22 cellular contexts compared by ENCODE assay signal in the genomic region with DNA sequence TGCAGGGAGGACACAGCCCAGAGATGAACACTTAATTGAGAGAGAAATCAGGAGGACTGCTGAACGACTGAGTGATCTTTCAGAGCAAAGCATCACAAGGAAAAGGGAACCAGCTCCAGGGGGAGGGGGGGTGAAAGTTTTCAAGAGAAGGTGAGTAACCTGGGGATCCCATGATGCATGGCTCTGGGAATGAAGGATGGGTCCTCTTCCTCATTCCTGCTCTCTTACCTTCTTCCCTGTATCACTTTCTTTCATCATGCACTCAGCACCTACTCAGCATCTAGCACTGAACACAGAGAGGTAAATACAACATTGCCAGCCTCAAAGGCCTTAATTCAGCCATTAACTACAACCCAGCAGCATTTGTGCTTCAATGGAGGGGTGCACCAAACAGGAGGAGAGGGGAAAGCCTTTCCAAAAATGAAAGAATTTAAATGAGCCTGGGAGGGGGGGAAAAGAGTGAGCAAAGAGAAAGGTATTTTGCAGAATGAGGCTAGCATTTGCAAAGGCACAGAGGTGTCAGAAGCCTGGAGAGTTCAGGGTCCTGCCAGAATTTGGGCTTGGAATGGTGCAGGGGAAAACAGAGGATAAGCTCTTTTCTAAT.
DNase-seq lines count a peak whose midpoint lies in the region; ATAC-seq, FAIRE-seq and TF ChIP-seq lines count a peak whose summit lies in the region.
"Had no signal": no experiment of that assay in that cellular context is flagged by ENCODE, and none has a peak within 500 bp of the region (broad histone marks: within the 10 kb centered on the region; RNA-seq: fewer than 3 reads in every experiment).

No MANE protein-coding gene starts in this region.

- TF ChIP-seq CTCF in progenitor cell of endocrine pancreas (IDR thresholded peaks at IDR 0.05; ENCODE audit: unreplicated experiment) (no peak), spleen (IDR thresholded peaks at IDR 0.05 in 8 of 11, conservative IDR thresholded peaks at IDR 0.05 in 3 of 11) (no peak)

- ATAC-seq in activated T-cell treated with anti-CD3 and anti-CD28 coated beads, Interleukin-2, amount 50 U/mL, for 4 hours, result no peak
- ATAC-seq: body of pancreas, Panc1, SK-N-SH treated with all-trans-retinoic acid at 6 μM for 48 hours had no signal

- FAIRE-seq in RCC 7860 (lab: Jason Lieb, UNC), result no peak
- FAIRE-seq: endometrium had no signal

- DNase-seq in activated T-cell treated with anti-CD3 and anti-CD28 coated beads, Interleukin-2, amount 50 U/mL, for 24 hours, result no peak
- DNase-seq in activated T-cell treated with anti-CD3 and anti-CD28 coated beads, Interleukin-2, amount 50 U/mL, for 4 hours, result no peak
- DNase-seq in RCC 7860 (ENCODE audit: low spot score), result peak; percentile 5
- peak; percentile 71 for DNase-seq in epithelial cell of prostate (ENCODE audit: low read depth, low spot score)
- no peak for DNase-seq in progenitor cell of endocrine pancreas (ENCODE audit: low spot score, unreplicated experiment)
- no peak for DNase-seq in GDM1 (lab: John Stamatoyannopoulos, UW)
- no peak for DNase-seq in spleen
- DNase-seq in NCI-H82 treated with DMSO at 0.1 percent for 48 hours (lab: John Stamatoyannopoulos, UW; ENCODE audit: unreplicated experiment), result no peak
- DNase-seq: 8988T; activated naive CD4-positive, alpha-beta T cell treated with anti-CD3 and anti-CD28 coated beads for 36 hours; body of pancreas; colonic mucosa; hypothalamus; MM.1S; NCI-H1436 treated with DMSO at 0.1 percent for 48 hours; NCI-H2171 treated with DMSO at 0.1 percent for 48 hours; T1000; uterus had no signal

- peaks cover 0 to 15% (median 0%) of the 10 kb centered on the region in 6 donors for H3K4me1 ChIP-seq in spleen
- H3K4me1 ChIP-seq: uterus had no signal

- intact Hi-C loops in spleen (cut with DNase I; ENCODE audit: low total_unique reads), result no loop called here

- peaks cover 71% of the 10 kb centered on the region for H3K36me3 Mint-ChIP-seq in activated T-cell treated with anti-CD3 and anti-CD28 coated beads, Interleukin-2, amount 50 U/mL, for 24 hours (ENCODE audit: low read depth)
- peaks cover 41% of the 10 kb centered on the region for H3K36me3 Mint-ChIP-seq in activated T-cell treated with anti-CD3 and anti-CD28 coated beads, Interleukin-2, amount 50 U/mL, for 4 hours (ENCODE audit: insufficient read depth)
- H3K36me3 Mint-ChIP-seq in progenitor cell of endocrine pancreas (ENCODE audit: insufficient read depth), result peaks cover 9% of the 10 kb centered on the region

- H3K4me3 ChIP-seq in spleen, result no peak overlapping the region
- H3K4me3 ChIP-seq: body of pancreas, colonic mucosa, uterus had no signal

- peaks cover 9% of the 10 kb centered on the region for H3K9me3 Mint-ChIP-seq in activated T-cell treated with anti-CD3 and anti-CD28 coated beads, Interleukin-2, amount 50 U/mL, for 24 hours
- peaks cover 2% of the 10 kb centered on the region for H3K9me3 Mint-ChIP-seq in activated T-cell treated with anti-CD3 and anti-CD28 coated beads, Interleukin-2, amount 50 U/mL, for 4 hours
- H3K9me3 Mint-ChIP-seq in progenitor cell of endocrine pancreas (ENCODE audit: low read depth), result no peaks in the 10 kb centered on the region

- H3K36me3 ChIP-seq in spleen, result peaks cover 0 to 2% (median 0%) of the 10 kb centered on the region in 6 donors
- H3K36me3 ChIP-seq: colonic mucosa, uterus had no signal

- H3K4me3 Mint-ChIP-seq in activated T-cell treated with anti-CD3 and anti-CD28 coated beads, Interleukin-2, amount 50 U/mL, for 24 hours, result no peak overlapping the region
- no peak overlapping the region for H3K4me3 Mint-ChIP-seq in activated T-cell treated with anti-CD3 and anti-CD28 coated beads, Interleukin-2, amount 50 U/mL, for 4 hours
- H3K4me3 Mint-ChIP-seq in progenitor cell of endocrine pancreas (ENCODE audit: low read depth), result no peak overlapping the region
- H3K4me3 Mint-ChIP-seq: activated naive CD4-positive, alpha-beta T cell treated with anti-CD3 and anti-CD28 coated beads for 36 hours; mesothelial cell of epicardium had no signal

- H3K4me1 Mint-ChIP-seq in activated T-cell treated with anti-CD3 and anti-CD28 coated beads, Interleukin-2, amount 50 U/mL, for 24 hours (ENCODE audit: low read depth), result peaks cover 90% of the 10 kb centered on the region
- peaks cover 72% of the 10 kb centered on the region for H3K4me1 Mint-ChIP-seq in activated T-cell treated with anti-CD3 and anti-CD28 coated beads, Interleukin-2, amount 50 U/mL, for 4 hours (ENCODE audit: low read depth)
- peaks cover 62% of the 10 kb centered on the region for H3K4me1 Mint-ChIP-seq in progenitor cell of endocrine pancreas (ENCODE audit: low read depth)

- H3K27me3 ChIP-seq in spleen (replicated peaks in 1 of 7), result no peaks in the 10 kb centered on the region
- H3K27me3 ChIP-seq: body of pancreas, colonic mucosa, uterus had no signal

- H3K9me3 ChIP-seq in spleen, result peaks cover 0 to 3% (median 0%) of the 10 kb centered on the region in 8 donors
- H3K9me3 ChIP-seq: body of pancreas, colonic mucosa, uterus had no signal

- H3K27ac ChIP-seq in epithelial cell of prostate (peak overlapping the region; percentile 82), spleen (no peak overlapping the region)
- H3K27ac ChIP-seq: body of pancreas, colonic mucosa, uterus had no signal

- no peak for TF ChIP-seq POLR2A in spleen (IDR thresholded peaks at IDR 0.05)

- 59 to 84% (median 69%) methylated on average over 1 of the region's 1 CpG for WGBS in spleen, 5 donors

- H3K27me3 Mint-ChIP-seq in activated T-cell treated with anti-CD3 and anti-CD28 coated beads, Interleukin-2, amount 50 U/mL, for 24 hours, result no peaks in the 10 kb centered on the region
- no peaks in the 10 kb centered on the region for H3K27me3 Mint-ChIP-seq in activated T-cell treated with anti-CD3 and anti-CD28 coated beads, Interleukin-2, amount 50 U/mL, for 4 hours (ENCODE audit: low read depth)
- H3K27me3 Mint-ChIP-seq in progenitor cell of endocrine pancreas, result no peaks in the 10 kb centered on the region

- peak overlapping the region; percentile 26 for H3K27ac Mint-ChIP-seq in activated T-cell treated with anti-CD3 and anti-CD28 coated beads, Interleukin-2, amount 50 U/mL, for 24 hours
- H3K27ac Mint-ChIP-seq in progenitor cell of endocrine pancreas, result peak overlapping the region; percentile 11
- H3K27ac Mint-ChIP-seq: activated naive CD4-positive, alpha-beta T cell treated with anti-CD3 and anti-CD28 coated beads for 36 hours; mesothelial cell of epicardium had no signal

Comparison
In these comparisons a context has a peak if more than half of its experiments do, and no peak if none do; other contexts are left out.
1. DNase-seq: peak in RCC 7860 (single experiment) and epithelial cell of prostate (single experiment); none in activated T-cell treated with anti-CD3 and anti-CD28 coated beads, Interleukin-2, amount 50 U/mL, for 24 hours (single experiment), activated T-cell treated with anti-CD3 and anti-CD28 coated beads, Interleukin-2, amount 50 U/mL, for 4 hours (single experiment), progenitor cell of endocrine pancreas (single experiment), GDM1 (single experiment), spleen (single experiment) and NCI-H82 treated with DMSO at 0.1 percent for 48 hours (single experiment).